In the genomic region with DNA sequence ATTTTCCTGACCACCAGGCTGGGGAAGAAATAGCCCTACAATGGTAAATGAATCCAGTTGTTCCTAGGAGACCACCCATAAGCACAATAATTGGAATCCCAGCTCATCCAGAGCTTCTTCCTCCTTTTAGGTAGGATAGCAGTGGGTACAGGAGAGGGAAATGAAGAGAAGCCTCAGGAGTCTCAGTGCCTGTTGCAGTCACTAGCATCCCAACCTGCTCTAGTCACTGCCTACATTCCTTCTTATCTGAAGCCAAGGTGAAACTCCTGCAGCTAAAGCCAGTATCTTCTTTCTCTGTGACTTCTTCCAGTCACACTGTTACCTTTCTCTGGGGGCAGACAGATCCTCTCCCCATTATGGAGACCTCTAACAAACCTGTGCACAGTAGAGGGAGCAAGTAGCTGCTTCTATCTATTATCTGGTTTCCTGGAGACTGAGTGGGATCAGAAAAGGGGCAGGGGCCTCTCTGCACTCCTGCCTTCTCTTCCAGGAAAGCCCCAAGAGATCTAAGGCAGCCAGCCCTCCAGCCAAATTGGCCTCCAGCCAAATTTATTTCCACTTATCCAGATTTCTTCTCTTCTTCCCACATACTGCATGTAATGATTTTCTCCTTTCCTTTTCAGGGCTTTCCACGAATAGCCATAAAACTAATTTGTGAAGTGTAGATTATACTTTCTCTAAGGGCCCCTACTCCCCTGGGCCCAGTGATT, we compare ENCODE assay signal across 15 cellular contexts.
DNase-seq lines count a peak whose midpoint lies in the region; ATAC-seq and TF ChIP-seq lines count a peak whose summit lies in the region.
"Had no signal": no experiment of that assay in that cellular context is flagged by ENCODE, and none has a peak within 500 bp of the region (broad histone marks: within the 10 kb centered on the region; RNA-seq: fewer than 3 reads in every experiment).

No MANE protein-coding gene starts in this region.

- ATAC-seq in HG03439 (IDR thresholded peaks at IDR 0.05; ENCODE audit: unreplicated experiment): no peak
- ATAC-seq: Panc1 had no signal

- H3K9me3 ChIP-seq in adipocyte (ENCODE audit: control insufficient read depth, low read length) (no peaks in the 10 kb centered on the region), transverse colon (no peaks in the 10 kb centered on the region)
- H3K9me3 ChIP-seq: spleen, suprapubic skin had no signal

- H3K27ac ChIP-seq in transverse colon: no peak overlapping the region
- H3K27ac ChIP-seq: spleen, suprapubic skin had no signal

- WGBS in transverse colon (ENCODE audit: low coverage in 1 of 2), 2 donors: 50 to 59% methylated on average over 1 of the region's 1 CpG

- TF ChIP-seq EP300 in Ishikawa (IDR thresholded peaks at IDR 0.05; ENCODE audit: borderline replicate concordance) (no peak), transverse colon (IDR thresholded peaks at IDR 0.05; ENCODE audit: low read depth) (no peak)

- intact Hi-C loops in transverse colon (cut with DNase I; ENCODE audit: low total_unique reads): no loop called here

- TF ChIP-seq RAD21 in Ishikawa (IDR thresholded peaks at IDR 0.05; ENCODE audit: low read depth): no peak

- H3K9ac ChIP-seq in adipocyte (ENCODE audit: low read length): no peak overlapping the region

- no peak for TF ChIP-seq CTCF in transverse colon (IDR thresholded peaks at IDR 0.05)

- H3K4me1 ChIP-seq in adipocyte (ENCODE audit: control insufficient read depth, insufficient read depth, low read length): peaks cover 20% of the 10 kb centered on the region
- peaks cover 0 to 5% (median 2%) of the 10 kb centered on the region in 4 donors for H3K4me1 ChIP-seq in transverse colon
- H3K4me1 ChIP-seq: suprapubic skin had no signal

- H3K4me3 ChIP-seq in adipocyte (ENCODE audit: low read length) (no peak overlapping the region), transverse colon (no peak overlapping the region)
- H3K4me3 ChIP-seq: spleen, suprapubic skin had no signal

- no peak for TF ChIP-seq POLR2A in transverse colon (IDR thresholded peaks at IDR 0.05)

- H3K36me3 ChIP-seq in adipocyte (ENCODE audit: control insufficient read depth, insufficient read depth, low read length, severe bottlenecking) (peaks cover 2% of the 10 kb centered on the region), transverse colon (no peaks in the 10 kb centered on the region)
- H3K36me3 ChIP-seq: suprapubic skin had no signal

- DNase-seq in Daoy (ENCODE audit: low read depth): peak; percentile 13
- peak; percentile 59 for DNase-seq in adipocyte (ENCODE audit: low read depth)
- peak; percentile 42 for DNase-seq in iPS-NIHi7 (ENCODE audit: extremely low spot score)
- DNase-seq in transverse colon: no peak
- DNase-seq in NCI-H1694 treated with DMSO at 0.1 percent for 48 hours (lab: John Stamatoyannopoulos, UW): no peak
- DNase-seq: activated CD4-positive, alpha-beta memory T cell treated with anti-CD3 and anti-CD28 coated beads, Interleukin-2, amount 10 ng/mL, durations not matched to agents 7 days and 5 days; activated naive CD4-positive, alpha-beta T cell treated with anti-CD3 and anti-CD28 coated beads for 36 hours; kidney; NCI-H2029 treated with DMSO at 0.1 percent for 48 hours; spleen; T-helper 9 cell had no signal

- no peaks in the 10 kb centered on the region for H3K27me3 ChIP-seq in adipocyte (replicated peaks; ENCODE audit: control insufficient read depth, insufficient read depth, low read length)
- H3K27me3 ChIP-seq in transverse colon: no peaks in the 10 kb centered on the region
- H3K27me3 ChIP-seq: spleen, suprapubic skin had no signal

- in situ Hi-C loops in transverse colon (cut with MboI; ENCODE audit: low pct_ligation_motif_present in 1 of 4, low pct_unique_long_range_greater_than_20kb in 1 of 4, low sequenced_read_pairs in 3 of 4): no loop called here

TF ChIP-seq in Ishikawa, 13 proteins besides CTCF, POLR2A, EP300 and RAD21:
- TF ChIP-seq EGR1 (IDR thresholded peaks at IDR 0.05): no peak
- TF ChIP-seq, protein P1, sequence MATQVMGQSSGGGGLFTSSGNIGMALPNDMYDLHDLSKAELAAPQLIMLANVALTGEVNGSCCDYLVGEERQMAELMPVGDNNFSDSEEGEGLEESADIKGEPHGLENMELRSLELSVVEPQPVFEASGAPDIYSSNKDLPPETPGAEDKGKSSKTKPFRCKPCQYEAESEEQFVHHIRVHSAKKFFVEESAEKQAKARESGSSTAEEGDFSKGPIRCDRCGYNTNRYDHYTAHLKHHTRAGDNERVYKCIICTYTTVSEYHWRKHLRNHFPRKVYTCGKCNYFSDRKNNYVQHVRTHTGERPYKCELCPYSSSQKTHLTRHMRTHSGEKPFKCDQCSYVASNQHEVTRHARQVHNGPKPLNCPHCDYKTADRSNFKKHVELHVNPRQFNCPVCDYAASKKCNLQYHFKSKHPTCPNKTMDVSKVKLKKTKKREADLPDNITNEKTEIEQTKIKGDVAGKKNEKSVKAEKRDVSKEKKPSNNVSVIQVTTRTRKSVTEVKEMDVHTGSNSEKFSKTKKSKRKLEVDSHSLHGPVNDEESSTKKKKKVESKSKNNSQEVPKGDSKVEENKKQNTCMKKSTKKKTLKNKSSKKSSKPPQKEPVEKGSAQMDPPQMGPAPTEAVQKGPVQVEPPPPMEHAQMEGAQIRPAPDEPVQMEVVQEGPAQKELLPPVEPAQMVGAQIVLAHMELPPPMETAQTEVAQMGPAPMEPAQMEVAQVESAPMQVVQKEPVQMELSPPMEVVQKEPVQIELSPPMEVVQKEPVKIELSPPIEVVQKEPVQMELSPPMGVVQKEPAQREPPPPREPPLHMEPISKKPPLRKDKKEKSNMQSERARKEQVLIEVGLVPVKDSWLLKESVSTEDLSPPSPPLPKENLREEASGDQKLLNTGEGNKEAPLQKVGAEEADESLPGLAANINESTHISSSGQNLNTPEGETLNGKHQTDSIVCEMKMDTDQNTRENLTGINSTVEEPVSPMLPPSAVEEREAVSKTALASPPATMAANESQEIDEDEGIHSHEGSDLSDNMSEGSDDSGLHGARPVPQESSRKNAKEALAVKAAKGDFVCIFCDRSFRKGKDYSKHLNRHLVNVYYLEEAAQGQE (IDR thresholded peaks at IDR 0.05; ENCODE audit: low read depth): no peak
- TF ChIP-seq, protein P2, sequence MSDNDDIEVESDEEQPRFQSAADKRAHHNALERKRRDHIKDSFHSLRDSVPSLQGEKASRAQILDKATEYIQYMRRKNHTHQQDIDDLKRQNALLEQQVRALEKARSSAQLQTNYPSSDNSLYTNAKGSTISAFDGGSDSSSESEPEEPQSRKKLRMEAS (IDR thresholded peaks at IDR 0.05): no peak
- TF ChIP-seq ZBTB7A (IDR thresholded peaks at IDR 0.05; ENCODE audit: low read depth): no peak
- TF ChIP-seq NFIC (IDR thresholded peaks at IDR 0.05): peak; percentile 37; the same call in 1 of the 2 replicates
- TF ChIP-seq TCF12 (IDR thresholded peaks at IDR 0.05; ENCODE audit: low read depth): no peak

Comparison
In these comparisons a context has a peak if more than half of its experiments do, and no peak if none do; other contexts are left out.
1. DNase-seq: peak in Daoy (single experiment), adipocyte (single experiment) and iPS-NIHi7 (single experiment); none in transverse colon (single experiment) and NCI-H1694 treated with DMSO at 0.1 percent for 48 hours (single experiment).